Comparison of ENCODE assay signal across 1 cellular context in the genomic region with DNA sequence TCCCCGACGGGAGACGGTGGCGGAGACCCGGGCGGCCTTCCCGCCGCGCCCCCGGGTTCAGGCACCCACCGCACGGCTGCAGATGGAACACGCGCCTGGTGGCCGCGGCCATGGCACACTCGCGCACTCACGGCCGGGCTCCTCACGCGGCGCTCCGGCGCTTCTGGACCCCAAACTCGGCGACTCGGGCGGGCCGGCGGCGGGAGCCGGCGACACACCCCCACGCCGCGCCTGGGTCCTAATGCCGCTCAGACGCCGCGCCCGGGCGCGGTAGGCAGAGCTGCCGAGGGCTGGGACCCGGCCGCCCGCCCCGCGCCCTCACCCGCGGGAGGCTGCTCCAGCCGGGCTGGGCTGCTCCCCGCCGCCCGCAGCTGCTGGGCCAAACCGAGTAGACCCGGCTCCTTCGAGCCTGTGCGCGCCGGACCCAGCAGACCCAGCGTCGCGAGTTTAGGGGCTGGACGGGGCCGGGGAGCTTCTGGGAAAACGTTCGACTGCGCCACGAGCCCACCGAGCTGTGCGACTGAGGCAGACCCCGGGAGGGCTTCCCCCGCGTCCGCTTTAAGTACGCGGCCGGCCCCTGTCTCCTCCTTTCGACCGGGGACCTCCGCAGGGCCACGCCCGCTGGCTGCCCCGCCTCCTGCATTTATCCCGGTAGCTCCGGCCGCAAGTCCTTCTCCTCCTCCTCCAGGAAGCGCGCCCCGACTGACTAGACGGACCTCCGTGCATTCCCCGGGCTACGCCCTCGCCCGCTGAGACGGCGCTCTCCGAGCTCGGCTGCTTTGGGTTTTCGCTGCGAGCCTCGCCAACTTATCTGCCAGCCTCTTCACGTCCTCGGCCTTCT.
TF ChIP-seq lines count a peak whose summit lies in the region.

A gene (minus strand): TSS at position 165 of the 841 bp plus-strand sequence. CDS start 53 bp downstream, at position 112.

TF ChIP-seq in HepG2, 621 proteins besides CTCF, POLR2A, EP300 and RAD21 (continued from another document):
- TF ChIP-seq ZBTB8A (CRISPR knock-in tag; IDR thresholded peaks at IDR 0.05; ENCODE audit: borderline replicate concordance, low read depth), result no peak
